In genomic region chr9:129501771-129502324, GRCh38 we compare ENCODE assay signal across 15 cellular contexts.
DNase-seq lines count a peak whose midpoint lies in the region; ATAC-seq and TF ChIP-seq lines count a peak whose summit lies in the region.
"Had no signal": no experiment of that assay in that cellular context is flagged by ENCODE, and none has a peak within 500 bp of the region (broad histone marks: within the 10 kb centered on the region; RNA-seq: fewer than 3 reads in every experiment).

No MANE protein-coding gene starts in this region.

- H3K4me3 Mint-ChIP-seq in endodermal cell, result no peak overlapping the region
- no peak overlapping the region for H3K4me3 Mint-ChIP-seq in nephron

- H3K9me3 ChIP-seq in right cardiac atrium (ENCODE audit: control insufficient read depth, low read length) (no peaks in the 10 kb centered on the region), endodermal cell (ENCODE audit: control insufficient read depth, low read length) (no peaks in the 10 kb centered on the region), vagina (no peaks in the 10 kb centered on the region)

- TF ChIP-seq POLR2A in vagina (IDR thresholded peaks at IDR 0.05), result no peak

- H3K36me3 Mint-ChIP-seq in endodermal cell (ENCODE audit: low read depth) (peaks cover 2% of the 10 kb centered on the region), nephron (ENCODE audit: low read depth) (no peaks in the 10 kb centered on the region)

- ATAC-seq in right cardiac atrium (no peak), left cardiac atrium (no peak), HG03460 (IDR thresholded peaks at IDR 0.05; ENCODE audit: unreplicated experiment) (no peak)

- peak overlapping the region; percentile 40 for H3K27ac ChIP-seq in right cardiac atrium (ENCODE audit: low read length)
- H3K27ac ChIP-seq in endodermal cell (ENCODE audit: low read depth, low read length), result peak overlapping the region; percentile 100
- H3K27ac ChIP-seq in vagina, result peak overlapping the region; percentile 99
- H3K27ac ChIP-seq: KMS-11 had no signal

- no peaks in the 10 kb centered on the region for H3K27me3 ChIP-seq in right cardiac atrium (ENCODE audit: control insufficient read depth, insufficient read depth)
- no peaks in the 10 kb centered on the region for H3K27me3 ChIP-seq in endodermal cell (ENCODE audit: control insufficient read depth, insufficient read depth, low read length, poor library complexity, severe bottlenecking)
- no peaks in the 10 kb centered on the region for H3K27me3 ChIP-seq in vagina

- H3K36me3 ChIP-seq in endodermal cell (ENCODE audit: control insufficient read depth, insufficient read depth, low read length), result no peaks in the 10 kb centered on the region
- peaks cover 0 to 5% of the 10 kb centered on the region in 2 donors for H3K36me3 ChIP-seq in vagina

- H3K9ac ChIP-seq in endodermal cell (ENCODE audit: extremely low read depth, low read length, poor library complexity, severe bottlenecking), result no peak overlapping the region
- H3K9ac ChIP-seq: KMS-11 had no signal

- no peak for TF ChIP-seq CTCF in endodermal cell (conservative IDR thresholded peaks at IDR 0.05)
- no peak for TF ChIP-seq CTCF in nephron (IDR thresholded peaks at IDR 0.05; ENCODE audit: unreplicated experiment in 3 of 3)
- TF ChIP-seq CTCF in vagina (IDR thresholded peaks at IDR 0.05), result no peak

- DNase-seq in right cardiac atrium (no peak), left cardiac atrium (no peak), endodermal cell (no peak), vagina (ENCODE audit: extremely low spot score in 2 of 2) (no peak), NCI-H774 (lab: John Stamatoyannopoulos, UW) (no peak), SKM-1 (lab: John Stamatoyannopoulos, UW; ENCODE audit: unreplicated experiment) (no peak)
- DNase-seq: activated CD4-positive, alpha-beta T cell treated with anti-CD3 and anti-CD28 coated beads, Interleukin-2, amount 50 U/mL, for 4 hours; activated effector memory CD4-positive, alpha-beta T cell treated with Interleukin-2 at 50 U/mL for 16 hours; head of caudate nucleus; NCI-H146; occipital lobe; T-helper 9 cell had no signal

- intact Hi-C loops in right cardiac atrium (cut with DNase I) (loop anchor here in 3 of 4 donors (5.0 to 10.0 kb wide), 3 partner anchors 45 to 63 kb away; no protein-coding TSS in a partner anchor), left cardiac atrium (cut with DNase I) (loop anchor here in 1 of 2 donors (10.0 kb wide), 1 partner anchor 103 kb away; no protein-coding TSS in a partner anchor), vagina (cut with DNase I) (no loop called here)

- H3K4me1 ChIP-seq in right cardiac atrium (ENCODE audit: control insufficient read depth, insufficient read depth, low read length) (no peaks in the 10 kb centered on the region), endodermal cell (ENCODE audit: control insufficient read depth, insufficient read depth, low read length) (peaks cover 2% of the 10 kb centered on the region), vagina (peaks cover 68% of the 10 kb centered on the region)

- H3K4me1 Mint-ChIP-seq in endodermal cell (peaks cover 26% of the 10 kb centered on the region), nephron (peaks cover 67% of the 10 kb centered on the region)

- H3K4me3 ChIP-seq in right cardiac atrium (ENCODE audit: low read length), result no peak overlapping the region
- H3K4me3 ChIP-seq in endodermal cell (ENCODE audit: low read length), result no peak overlapping the region
- H3K4me3 ChIP-seq in vagina, result no peak overlapping the region

- peaks cover 3% of the 10 kb centered on the region for H3K27me3 Mint-ChIP-seq in endodermal cell (ENCODE audit: insufficient read depth)
- H3K27me3 Mint-ChIP-seq in nephron (ENCODE audit: low read depth), result no peaks in the 10 kb centered on the region

- H3K9me3 Mint-ChIP-seq in endodermal cell, result no peaks in the 10 kb centered on the region
- no peaks in the 10 kb centered on the region for H3K9me3 Mint-ChIP-seq in nephron

- H3K27ac Mint-ChIP-seq in endodermal cell (no peak overlapping the region), nephron (peak overlapping the region; percentile 96 to 99 (median 98))

- 41% methylated on average over 4 of the region's 4 CpGs for WGBS in right cardiac atrium
- 84 to 100% methylated on average over 2 to 4 of the region's 4 CpGs for WGBS in endodermal cell (ENCODE audit: insufficient coverage in 1 of 2, insufficient read length in 1 of 2), 2 experiments

Comparison
In these comparisons a context has a peak if more than half of its experiments do, and no peak if none do; other contexts are left out.
1. H3K27ac ChIP-seq: peak in every context shown above with its lines; median percentile 100 in endodermal cell; 99 in vagina; 40 in right cardiac atrium.